30 cellular contexts compared by ENCODE assay signal in the genomic region with DNA sequence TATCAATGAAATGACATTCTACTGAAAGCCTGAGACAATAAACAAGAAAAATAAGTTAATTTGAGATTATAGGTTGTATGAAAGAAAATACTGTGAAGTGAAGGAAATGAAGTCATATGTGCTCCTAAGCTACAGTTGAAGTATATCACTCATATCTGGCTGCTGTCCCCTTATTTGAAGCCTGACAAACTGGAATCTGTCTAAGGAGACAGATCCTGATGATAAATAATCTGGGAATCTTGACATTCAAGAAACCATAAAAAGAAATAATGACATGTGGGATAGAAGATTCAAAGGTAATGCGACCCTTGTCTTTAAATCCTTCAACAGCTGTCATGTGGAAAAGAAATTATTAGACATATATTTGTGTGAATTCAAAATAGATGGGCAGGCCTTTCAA.
"Had no signal": no experiment of that assay in that cellular context is flagged by ENCODE, and none has a peak within 500 bp of the region (broad histone marks: within the 10 kb centered on the region; RNA-seq: fewer than 3 reads in every experiment).

No MANE protein-coding gene starts in this region.

- DNase-seq: activated effector memory CD4-positive, alpha-beta T cell treated with anti-CD3 and anti-CD28 coated beads, Interleukin-2, amount 50 U/mL, for 16 hours; activated effector memory CD4-positive, alpha-beta T cell treated with Interleukin-2 at 50 U/mL for 16 hours; activated gamma-delta T cell; activated gamma-delta T cell treated with Interleukin-2 at 50 U/mL for 16 hours; activated naive CD4-positive, alpha-beta T cell; activated naive CD4-positive, alpha-beta T cell treated with anti-CD3 and anti-CD28 coated beads for 36 hours; activated naive CD4-positive, alpha-beta T cell treated with anti-CD3 and anti-CD28 coated beads, Interleukin-2, amount 10 ng/mL, durations not matched to agents 7 days and 5 days; activated naive CD4-positive, alpha-beta T cell treated with anti-CD3 and anti-CD28 coated beads, Interleukin-2, amount 50 U/mL, for 16 hours; activated naive CD4-positive, alpha-beta T cell treated with Interleukin-2 at 50 U/mL for 16 hours; activated naive CD8-positive, alpha-beta T cell treated with anti-CD3 and anti-CD28 coated beads for 36 hours; activated naive CD8-positive, alpha-beta T cell treated with anti-CD3 and anti-CD28 coated beads, Interleukin-2, amount 10 ng/mL, durations not matched to agents 7 days and 5 days; activated naive CD8-positive, alpha-beta T cell treated with anti-CD3 and anti-CD28 coated beads, Interleukin-2, amount 50 U/mL, for 24 hours; activated T-cell treated with anti-CD3 and anti-CD28 coated beads, Interleukin-2, amount 50 U/mL, for 1 hour; activated T-cell treated with anti-CD3 and anti-CD28 coated beads, Interleukin-2, amount 50 U/mL, for 24 hours; activated T-cell treated with anti-CD3 and anti-CD28 coated beads, Interleukin-2, amount 50 U/mL, for 4 hours; activated T-cell treated with anti-CD3 and anti-CD28 coated beads, Interleukin-2, amount 50 U/mL, for 48 hours; activated T-cell treated with anti-CD3 and anti-CD28 coated beads, Interleukin-2, amount 50 U/mL, for 72 hours; adrenal gland; amniotic stem cell; amygdala; anterior cingulate cortex; aorta; body of pancreas; brain microvascular endothelial cell; caudate nucleus; central memory CD4-positive, alpha-beta T cell; cerebellar nuclear complex had no signal

- H3K9me3 ChIP-seq: adrenal gland, ascending aorta, body of pancreas, breast epithelium had no signal

- H3K27ac ChIP-seq: adrenal gland, ascending aorta, body of pancreas, brain microvascular endothelial cell, breast epithelium, cardiac muscle cell had no signal

- H3K27me3 ChIP-seq: adrenal gland, ascending aorta, body of pancreas, brain microvascular endothelial cell, breast epithelium, cardiac muscle cell had no signal

- H3K4me3 ChIP-seq: adrenal gland, ascending aorta, body of pancreas, breast epithelium, cardiac muscle cell had no signal

- H3K36me3 ChIP-seq: adrenal gland, ascending aorta, brain microvascular endothelial cell, breast epithelium, cardiac muscle cell had no signal
